Comparison of ENCODE assay signal across 14 cellular contexts in genomic region chr10:117443677-117444022, GRCh38.
"Had no signal": no experiment of that assay in that cellular context is flagged by ENCODE, and none has a peak within 500 bp of the region (broad histone marks: within the 10 kb centered on the region; RNA-seq: fewer than 3 reads in every experiment).

No MANE protein-coding gene starts in this region.

- H3K27me3 ChIP-seq: breast epithelium, transverse colon had no signal

- H3K4me3 Mint-ChIP-seq: activated CD4-positive, alpha-beta T cell treated with anti-CD3 and anti-CD28 coated beads, Interleukin-2, amount 10 ng/mL, durations not matched to agents 7 days and 5 days; activated naive CD4-positive, alpha-beta T cell treated with anti-CD3 and anti-CD28 coated beads, Interleukin-2, amount 10 ng/mL, durations not matched to agents 7 days and 5 days; activated T-cell treated with anti-CD3 and anti-CD28 coated beads, Interleukin-2, amount 50 U/mL, for 4 hours; natural killer cell treated with Interleukin-12 subunit alpha and Interleukin-12 subunit beta and Interleukin-15 and Interleukin-18, amount 100 ng/mL, for 72 hours; stimulated activated naive CD8-positive, alpha-beta T cell treated with anti-CD3 and anti-CD28 coated beads, Interleukin-15, Interleukin-2, amounts not matched to agents 100 ng/mL and 50 ng/mL, for 24 hours; T-helper 1 cell treated with Interleukin-12 subunit alpha and Interleukin-12 subunit beta and Interleukin-4 antibody, amounts not matched to agents 30 μg/mL and 1 μg/mL, for 36 hours had no signal

- H3K36me3 ChIP-seq: breast epithelium, lower lobe of right lung, prostate gland, transverse colon had no signal

- H3K27ac ChIP-seq: coronary artery, lower lobe of right lung, prostate gland had no signal

- ATAC-seq: activated CD4-positive, CD25-positive, alpha-beta regulatory T cell treated with anti-CD3 and anti-CD28 coated beads, Interleukin-2, amount 50 U/mL, for 24 hours had no signal

- H3K9me3 ChIP-seq: lower lobe of right lung, prostate gland, transverse colon had no signal

- H3K4me3 ChIP-seq: prostate gland had no signal

- H3K4me1 Mint-ChIP-seq: activated CD4-positive, alpha-beta T cell treated with anti-CD3 and anti-CD28 coated beads, Interleukin-2, amount 10 ng/mL, durations not matched to agents 7 days and 5 days; activated naive CD4-positive, alpha-beta T cell treated with anti-CD3 and anti-CD28 coated beads, Interleukin-2, amount 10 ng/mL, durations not matched to agents 7 days and 5 days had no signal

- H3K36me3 Mint-ChIP-seq: mesothelial cell of epicardium had no signal

- H3K27ac Mint-ChIP-seq: activated CD4-positive, alpha-beta T cell treated with anti-CD3 and anti-CD28 coated beads, Interleukin-2, amount 10 ng/mL, durations not matched to agents 7 days and 5 days; activated naive CD4-positive, alpha-beta T cell treated with anti-CD3 and anti-CD28 coated beads, Interleukin-2, amount 10 ng/mL, durations not matched to agents 7 days and 5 days; mesothelial cell of epicardium; natural killer cell treated with Interleukin-12 subunit alpha and Interleukin-12 subunit beta and Interleukin-15 and Interleukin-18, amount 100 ng/mL, for 72 hours; stimulated activated naive CD8-positive, alpha-beta T cell treated with anti-CD3 and anti-CD28 coated beads, Interleukin-15, Interleukin-2, amounts not matched to agents 100 ng/mL and 50 ng/mL, for 24 hours; T-helper 1 cell treated with Interleukin-12 subunit alpha and Interleukin-12 subunit beta and Interleukin-4 antibody, amounts not matched to agents 30 μg/mL and 1 μg/mL, for 36 hours had no signal

- DNase-seq: activated CD4-positive, alpha-beta T cell treated with anti-CD3 and anti-CD28 coated beads, Interleukin-2, amount 10 ng/mL, durations not matched to agents 7 days and 5 days; activated naive CD4-positive, alpha-beta T cell treated with anti-CD3 and anti-CD28 coated beads, Interleukin-2, amount 10 ng/mL, durations not matched to agents 7 days and 5 days; activated T-cell treated with anti-CD3 and anti-CD28 coated beads, Interleukin-2, amount 50 U/mL, for 4 hours; glutamatergic neuron had no signal

- H3K4me1 ChIP-seq: breast epithelium, lower lobe of right lung, prostate gland had no signal
